1 cellular context compared by ENCODE assay signal in genomic region chr6:30326446-30327231, GRCh38.
TF ChIP-seq lines count a peak whose summit lies in the region.

TSS of gene TRIM39 (plus strand) at chr6:30326927. CDS start at chr6:30329318, 2,391 bp downstream.

TF ChIP-seq in A549, 52 proteins besides CTCF, POLR2A, EP300 and RAD21 (continued from another document):
- peak; percentile 50 for TF ChIP-seq MAX (IDR thresholded peaks at IDR 0.05)
- TF ChIP-seq JUN (IDR thresholded peaks at IDR 0.05): peak; percentile 41 to 64; a peak in 4 of 5 replicates
- no peak for TF ChIP-seq HOXA7 (CRISPR knock-in tag; IDR thresholded peaks at IDR 0.05)
- no peak for TF ChIP-seq MYC (IDR thresholded peaks at IDR 0.05; ENCODE audit: borderline replicate concordance, low read length)
- TF ChIP-seq POLR2AphosphoS2 (conservative IDR thresholded peaks at IDR 0.05; ENCODE audit: low read length): no peak
- no peak for TF ChIP-seq FOSL2 (IDR thresholded peaks at IDR 0.05)
- TF ChIP-seq FOSL2 (CRISPR knock-in tag; IDR thresholded peaks at IDR 0.05): peak; percentile 9; the same call in 1 of the 2 replicates
- TF ChIP-seq ELK1 (IDR thresholded peaks at IDR 0.05; ENCODE audit: low read depth, low read length): no peak
- TF ChIP-seq NPAS2 (CRISPR knock-in tag; IDR thresholded peaks at IDR 0.05; ENCODE audit: borderline replicate concordance): no peak
- TF ChIP-seq JUNB (IDR thresholded peaks at IDR 0.05): no peak
- no peak for TF ChIP-seq FOXS1 (CRISPR knock-in tag; IDR thresholded peaks at IDR 0.05)
